Comparison of ENCODE assay signal across 8 cellular contexts in the genomic region with DNA sequence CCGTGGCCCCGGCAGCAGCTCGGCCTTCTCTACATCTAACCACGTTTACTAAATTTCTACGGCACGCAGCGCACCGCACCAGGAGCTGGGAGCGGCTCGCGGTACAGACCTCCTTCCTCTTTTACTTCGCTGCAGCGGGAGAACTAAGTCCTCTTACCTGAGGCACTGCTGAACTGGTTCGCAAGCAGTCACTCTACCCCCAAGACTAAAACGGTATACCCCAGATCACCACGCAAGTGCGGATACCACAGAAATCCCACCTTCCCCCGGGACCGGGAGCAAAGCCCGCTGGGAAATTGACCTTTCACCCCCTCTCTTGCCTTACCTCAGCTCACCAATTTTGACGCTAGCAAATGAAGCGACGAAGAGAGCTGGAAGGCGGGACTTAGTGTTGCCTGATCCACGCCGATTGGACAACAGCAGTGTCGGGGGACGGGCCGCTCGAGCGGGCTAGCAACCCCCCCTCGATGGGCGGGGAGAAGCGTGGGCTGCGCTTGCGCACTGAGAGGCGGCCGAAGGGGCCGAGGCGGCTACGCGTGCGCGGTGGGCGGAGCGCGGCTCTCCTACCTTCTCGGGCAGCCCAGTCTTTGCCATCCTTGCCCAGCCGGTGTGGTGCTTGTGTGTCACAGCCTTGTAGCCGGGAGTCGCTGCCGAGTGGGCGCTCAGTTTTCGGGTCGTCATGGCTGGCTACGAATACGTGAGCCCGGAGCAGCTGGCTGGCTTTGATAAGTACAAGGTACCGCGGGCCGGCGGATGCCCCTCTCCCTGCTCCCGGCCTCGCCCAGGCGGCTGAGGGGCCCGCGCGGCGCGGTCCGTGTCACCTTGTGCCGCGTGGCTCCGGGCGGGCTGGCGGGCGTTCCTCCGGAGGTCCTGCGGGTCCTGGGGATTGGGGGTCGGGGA. TPM values are rescaled to one million over a fixed set of nuclear protein-coding genes. Genes with fewer than 3 reads are reported as not detected.
DNase-seq lines count a peak whose midpoint lies in the region; ATAC-seq and TF ChIP-seq lines count a peak whose summit lies in the region.

A gene with protein sequence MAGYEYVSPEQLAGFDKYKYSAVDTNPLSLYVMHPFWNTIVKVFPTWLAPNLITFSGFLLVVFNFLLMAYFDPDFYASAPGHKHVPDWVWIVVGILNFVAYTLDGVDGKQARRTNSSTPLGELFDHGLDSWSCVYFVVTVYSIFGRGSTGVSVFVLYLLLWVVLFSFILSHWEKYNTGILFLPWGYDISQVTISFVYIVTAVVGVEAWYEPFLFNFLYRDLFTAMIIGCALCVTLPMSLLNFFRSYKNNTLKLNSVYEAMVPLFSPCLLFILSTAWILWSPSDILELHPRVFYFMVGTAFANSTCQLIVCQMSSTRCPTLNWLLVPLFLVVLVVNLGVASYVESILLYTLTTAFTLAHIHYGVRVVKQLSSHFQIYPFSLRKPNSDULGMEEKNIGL (plus strand): TSS at position 590 of the 900 bp plus-strand sequence. CDS start 90 bp downstream, at position 680.

- TF ChIP-seq POLR2A in esophagus squamous epithelium (IDR thresholded peaks at IDR 0.05): peak in 3 of 4 donors; percentile 65 to 92 (median 79)

- H4K20me1 ChIP-seq in Karpas-422 (ENCODE audit: insufficient read depth, low read depth, low read length): peaks cover 4% of the 10 kb centered on the region; the same call in 1 of the 2 replicates

- H3K27me3 ChIP-seq in Karpas-422 (ENCODE audit: low read length) (no peaks in the 10 kb centered on the region), esophagus squamous epithelium (no peaks in the 10 kb centered on the region)

- H3K79me2 ChIP-seq in Karpas-422 (ENCODE audit: low read length): peaks cover 61% of the 10 kb centered on the region

- H3K4me1 ChIP-seq in Karpas-422 (ENCODE audit: low read length) (peaks cover 38% of the 10 kb centered on the region), esophagus squamous epithelium (peaks cover 14 to 49% (median 16%) of the 10 kb centered on the region in 3 donors)

- intact Hi-C loops in esophagus squamous epithelium (cut with DNase I): no loop called here

- ATAC-seq in GM21825 (IDR thresholded peaks at IDR 0.05; ENCODE audit: unreplicated experiment): peak; percentile 92

- peak in 1 of 6 experiments; percentile 4 for TF ChIP-seq CTCF in esophagus squamous epithelium (IDR thresholded peaks at IDR 0.05)

- peak within 1 kb of the TSS; percentile 80; the same call in 1 of the 2 replicates for H2AFZ ChIP-seq in Karpas-422 (ENCODE audit: low read length)

- peak within 1 kb of the TSS; percentile 90 for H3K4me2 ChIP-seq in Karpas-422 (ENCODE audit: low read depth, low read length, poor library complexity, severe bottlenecking)

- H3K36me3 ChIP-seq in Karpas-422 (ENCODE audit: insufficient read depth, low read length): no peaks in the 10 kb centered on the region; the same call in 1 of the 2 replicates
- H3K36me3 ChIP-seq in esophagus squamous epithelium: no peaks in the 10 kb centered on the region

- H3K27ac ChIP-seq in Karpas-422 (ENCODE audit: low read length) (peak within 1 kb of the TSS; percentile 82), esophagus squamous epithelium (peak within 1 kb of the TSS; percentile 92 to 98 (median 98))

- H3K9me2 ChIP-seq in Karpas-422 (replicated peaks; ENCODE audit: insufficient read depth, low read length): no peaks in the 10 kb centered on the region

- H3K9ac ChIP-seq in Karpas-422 (ENCODE audit: low read length): peak within 1 kb of the TSS; percentile 83

- 0 to 1% methylated on average over 19 to 20 of the region's 80 CpGs for WGBS in esophagus squamous epithelium, 2 donors

- H3K9me3 ChIP-seq in Karpas-422 (ENCODE audit: low read length) (no peaks in the 10 kb centered on the region), esophagus squamous epithelium (no peaks in the 10 kb centered on the region)

- H3K4me3 ChIP-seq in Karpas-422 (ENCODE audit: low read length) (peak within 1 kb of the TSS; percentile 86), esophagus squamous epithelium (peak within 1 kb of the TSS; percentile 87 to 98 (median 96))

- DNase-seq in DMS79 treated with DMSO at 0.1 percent for 48 hours (lab: John Stamatoyannopoulos, UW) (peak; percentile 99), Karpas-422 (peak; percentile 100), RKO (ENCODE audit: low spot score) (peak; percentile 99), activated T-helper 1 cell treated with Interleukin-2 at 50 U/mL for 16 hours (ENCODE audit: low read depth) (peak; percentile 100), esophagus squamous epithelium (lab: John Stamatoyannopoulos, UW) (peak; percentile 89), myocyte (ENCODE audit: low read depth) (peak; percentile 100)
- DNase-seq in stimulated activated CD8-positive, alpha-beta memory T cell treated with anti-CD3 and anti-CD28 coated beads, Interleukin-7, amount 100 ng/mL, for 48 hours (ENCODE audit: extremely low read depth in 1 of 2, low read depth in 1 of 2): peak; percentile 97 to 99

RNA-seq across cellular contexts. Expression of the gene that starts here (rescaled TPM):
- 31.3 and 32.4 TPM in 2 replicates for total RNA-seq in Karpas-422 (2014; rRNA removed; shearing (Covaris generic); ENCODE audit: low replicate concordance)
- 10 to 100 TPM; 23.1 to 46.6 (median 32.4) TPM for total RNA-seq in esophagus squamous epithelium
- 37.8 and 53.1 TPM in 2 replicates for total RNA-seq in myocyte
- polyA plus RNA-seq in myocyte (2012): 8.2 TPM

Comparison
In these comparisons a context has a peak if more than half of its experiments do, and no peak if none do; other contexts are left out.
1. Peak in every context shown above with its lines: DNase-seq, ATAC-seq, H3K4me3 ChIP-seq and H3K27ac ChIP-seq.